In genomic region chr9:76403352-76403751, GRCh38 we compare ENCODE assay signal across 8 cellular contexts. TPM values are rescaled to one million over a fixed set of nuclear protein-coding genes. Genes with fewer than 3 reads are reported as not detected.
A peak's percentile ranks its signal among the peaks of the same experiment; 100 is the strongest.
DNase-seq lines count a peak whose midpoint lies in the region; ATAC-seq and TF ChIP-seq lines count a peak whose summit lies in the region.

No MANE protein-coding gene starts in this region.

- 3 to 5% methylated on average over 2 of the region's 2 CpGs for WGBS in upper lobe of left lung, 2 donors

- peak overlapping the region; percentile 51 for H2AFZ ChIP-seq in PC-3 (ENCODE audit: low read length)

- H3K27me3 ChIP-seq in PC-3 (ENCODE audit: low read length) (no peaks in the 10 kb centered on the region), lower lobe of right lung (ENCODE audit: low read depth) (no peaks in the 10 kb centered on the region), upper lobe of left lung (no peaks in the 10 kb centered on the region)

- CTCF ChIA-PET in PC-3 (lab: Charles Lee) = no interaction called here

- no peaks in the 10 kb centered on the region for H3K79me2 ChIP-seq in PC-3 (ENCODE audit: low read length)

- H3K9me3 ChIP-seq in PC-3 (ENCODE audit: low read length) (no peaks in the 10 kb centered on the region), lower lobe of right lung (no peaks in the 10 kb centered on the region), upper lobe of left lung (no peaks in the 10 kb centered on the region)

- H3K36me3 ChIP-seq in PC-3 (ENCODE audit: low read depth, low read length) = no peaks in the 10 kb centered on the region
- no peaks in the 10 kb centered on the region for H3K36me3 ChIP-seq in lower lobe of right lung
- H3K36me3 ChIP-seq in upper lobe of left lung = no peaks in the 10 kb centered on the region

- peak; percentile 62 for TF ChIP-seq CTCF in PC-3 (conservative IDR thresholded peaks at IDR 0.05; ENCODE audit: low read depth, low read length)
- TF ChIP-seq CTCF in lower lobe of right lung (IDR thresholded peaks at IDR 0.05) = peak; percentile 58
- peak; percentile 39 to 77 (median 58) for TF ChIP-seq CTCF in upper lobe of left lung (IDR thresholded peaks at IDR 0.05)

- H3K9ac ChIP-seq in PC-3 (ENCODE audit: low read length) = no peak overlapping the region

- no peaks in the 10 kb centered on the region for H3K9me2 ChIP-seq in PC-3 (replicated peaks; ENCODE audit: low read length)

- intact Hi-C loops in PC-3 (cut with micrococcal nuclease) = loop anchor here (2.0 kb wide), 1 partner anchor 301 kb away; no protein-coding TSS in a partner anchor
- intact Hi-C loops in lower lobe of right lung (cut with DNase I) = no loop called here

- H3K4me3 ChIP-seq in PC-3 (ENCODE audit: low read length) = peak overlapping the region; percentile 25; the same call in 1 of the 2 replicates
- H3K4me3 ChIP-seq in lower lobe of right lung = no peak overlapping the region
- no peak overlapping the region for H3K4me3 ChIP-seq in upper lobe of left lung

- POLR2A ChIA-PET in PC-3 (lab: Charles Lee; ENCODE audit: unreplicated experiment) = no interaction called here

- DNase-seq in NCI-H2107 treated with DMSO at 0.1 percent for 48 hours (lab: John Stamatoyannopoulos, UW; ENCODE audit: unreplicated experiment) (peak; percentile 44), NCI-H2107 (lab: John Stamatoyannopoulos, UW) (no peak), PC-3 (peak; percentile 54), cerebellar cortex (ENCODE audit: low spot score) (peak; percentile 58), lower lobe of right lung (no peak), upper lobe of left lung (no peak)

- H3F3A ChIP-seq in PC-3 (ENCODE audit: low read length, unreplicated experiment) = no peaks in the 10 kb centered on the region

- ATAC-seq in GM19397 (IDR thresholded peaks at IDR 0.05; ENCODE audit: unreplicated experiment) = peak; percentile 70
- peak; percentile 90 for ATAC-seq in HG03354 (IDR thresholded peaks at IDR 0.05; ENCODE audit: poor library complexity, severe bottlenecking, unreplicated experiment)
- ATAC-seq in PC-3 = peak; percentile 62
- peak; percentile 66 to 84 for ATAC-seq in lower lobe of right lung
- ATAC-seq in upper lobe of left lung (ENCODE audit: low FRiP score in 2 of 2) = peak; percentile 46 to 88

- H3K27ac ChIP-seq in PC-3 (ENCODE audit: low read length) (no peak overlapping the region), lower lobe of right lung (peak overlapping the region; percentile 63), upper lobe of left lung (peak overlapping the region in 2 of 4 donors; percentile 51 to 61)

- no TSS peak for BruUV-seq in PC-3 (replicated peaks; lab: Mats Ljungman, UMichigan)

- no peaks in the 10 kb centered on the region for H4K20me1 ChIP-seq in PC-3 (ENCODE audit: low read length)

- peak overlapping the region; percentile 68 for H3K4me2 ChIP-seq in PC-3 (ENCODE audit: low read length)

- no peak for TF ChIP-seq EP300 in upper lobe of left lung (IDR thresholded peaks at IDR 0.05)

- TF ChIP-seq POLR2A in upper lobe of left lung (IDR thresholded peaks at IDR 0.05) = no peak

- H3K4me1 ChIP-seq in PC-3 (ENCODE audit: insufficient read depth, low read length) (peaks cover 15% of the 10 kb centered on the region; the same call in 1 of the 2 replicates), lower lobe of right lung (peaks cover 8% of the 10 kb centered on the region), upper lobe of left lung (peaks cover 0 to 8% (median 5%) of the 10 kb centered on the region in 4 donors)

RNA-seq across cellular contexts. Expression of gene RFK, which starts 9.1 kb away (rescaled TPM):
- total RNA-seq in PC-3 (2014; rRNA removed) (8.1 and 9.7 TPM in 2 replicates), lower lobe of right lung (18.4 TPM), upper lobe of left lung (10 to 100 TPM in 4 of 6 donors, 1 to 10 TPM in 2; 4.8 to 24.3 (median 14.7) TPM)

RNA-seq across cellular contexts. Expression of gene GCNT1, which starts 55.6 kb away (rescaled TPM):
- total RNA-seq in PC-3 (2014; rRNA removed) (0.29 TPM in 2 replicates), lower lobe of right lung (14.4 TPM), upper lobe of left lung (10 to 100 TPM in 3 of 6 donors, 1 to 10 TPM in 3; 2.3 to 20.8 (median 9.1) TPM)

Comparison
In these comparisons a context has a peak if more than half of its experiments do, and no peak if none do; other contexts are left out.
1. DNase-seq: peak in NCI-H2107 treated with DMSO at 0.1 percent for 48 hours (single experiment), PC-3 (single experiment) and cerebellar cortex (single experiment); none in NCI-H2107 (single experiment), lower lobe of right lung (single experiment) and upper lobe of left lung (0 of 2).
2. Peak in every context shown above with its lines, with median percentiles within 50 percentile points of each other: ATAC-seq and CTCF ChIP-seq.